ENCODE assay signal across 9 cellular contexts in genomic region chr2:85785027-85785822, GRCh38. TPM values are rescaled to one million over a fixed set of nuclear protein-coding genes. Genes with fewer than 3 reads are reported as not detected.
A peak's percentile ranks its signal among the peaks of the same experiment; 100 is the strongest.
DNase-seq lines count a peak whose midpoint lies in the region; ATAC-seq and TF ChIP-seq lines count a peak whose summit lies in the region.
"Had no signal": no experiment of that assay in that cellular context is flagged by ENCODE, and none has a peak within 500 bp of the region (broad histone marks: within the 10 kb centered on the region; RNA-seq: fewer than 3 reads in every experiment).

No MANE protein-coding gene starts in this region.

- intact Hi-C loops in posterior cingulate gyrus (cut with DNase I), result no loop called here

- H3K4me3 ChIP-seq in fibroblast of lung (replicated peaks in 1 of 4; ENCODE audit: control extremely low read depth in 1 of 4, insufficient read depth in 1 of 4, low read depth in 3 of 4, low read length in 4 of 4), result no peak overlapping the region

- TF ChIP-seq CTCF in fibroblast of lung (conservative IDR thresholded peaks at IDR 0.05 in 1 of 2, IDR thresholded peaks at IDR 0.05 in 1 of 2; ENCODE audit: low read depth in 1 of 2, low read length in 2 of 2), result no peak

- DNase-seq in CD1c-positive myeloid dendritic cell (ENCODE audit: extremely low spot score) (peak; percentile 61), NCI-H1694 treated with DMSO at 0.1 percent for 48 hours (lab: John Stamatoyannopoulos, UW) (peak; percentile 45), fibroblast of lung (ENCODE audit: low read depth in 2 of 2) (peak; percentile 78 to 98), posterior cingulate gyrus (peak in 7 of 10 donors; percentile 49 to 88 (median 66)), T-helper 1 cell (no peak)
- DNase-seq: activated CD4-positive, CD25-positive, alpha-beta regulatory T cell treated with anti-CD3 and anti-CD28 coated beads, Interleukin-2, amount 50 U/mL, for 72 hours had no signal

- H3K4me2 ChIP-seq in fibroblast of lung (ENCODE audit: extremely low read depth, insufficient read depth, low read length), result peak overlapping the region; percentile 54

- peaks cover 15% of the 10 kb centered on the region for H3K4me1 ChIP-seq in fibroblast of lung (ENCODE audit: control insufficient read depth, extremely low read depth, insufficient read depth, low read length)

- no peaks in the 10 kb centered on the region for H3K79me2 ChIP-seq in fibroblast of lung (ENCODE audit: control insufficient read depth, insufficient read depth, low read length)

- no peaks in the 10 kb centered on the region for H4K20me1 ChIP-seq in fibroblast of lung (ENCODE audit: control insufficient read depth, extremely low read depth, insufficient read depth, low read length)

- no peak overlapping the region for H3K9ac ChIP-seq in fibroblast of lung (ENCODE audit: insufficient read depth, low read length)

- no peaks in the 10 kb centered on the region for H3K9me3 ChIP-seq in fibroblast of lung (ENCODE audit: control insufficient read depth, insufficient read depth, low read depth, low read length)

- peak overlapping the region; percentile 83 for H3K27ac ChIP-seq in fibroblast of lung (ENCODE audit: insufficient read depth, low read length)

- no peak overlapping the region for H2AFZ ChIP-seq in fibroblast of lung (ENCODE audit: low read length)

- no peaks in the 10 kb centered on the region for H3K27me3 ChIP-seq in fibroblast of lung (ENCODE audit: control insufficient read depth, insufficient read depth, low read length)

- ATAC-seq in GM19452 (IDR thresholded peaks at IDR 0.05; ENCODE audit: unreplicated experiment) (no peak), HG03460 (IDR thresholded peaks at IDR 0.05; ENCODE audit: unreplicated experiment) (no peak), GM18909 (IDR thresholded peaks at IDR 0.05; ENCODE audit: poor library complexity, unreplicated experiment) (no peak)

- H3K36me3 ChIP-seq in fibroblast of lung (ENCODE audit: control insufficient read depth, insufficient read depth, low read length), result peaks cover 9% of the 10 kb centered on the region

RNA-seq across cellular contexts. Expression of gene ATOH8, which starts 31.4 kb away (rescaled TPM):
- 19.0 and 19.2 TPM in 2 replicates for total RNA-seq in fibroblast of lung
- 5.6 and 7.1 TPM in 2 replicates for polyA plus RNA-seq in fibroblast of lung
- 11.7 and 17.4 TPM in 2 replicates for polyA plus RNA-seq in fibroblast of lung (2012)
- 12.8 and 15.6 TPM in 2 replicates for polyA minus RNA-seq in fibroblast of lung (ENCODE audit: low replicate concordance)

Comparison
In these comparisons a context has a peak if more than half of its experiments do, and no peak if none do; other contexts are left out.
1. DNase-seq: peak in CD1c-positive myeloid dendritic cell (single experiment), NCI-H1694 treated with DMSO at 0.1 percent for 48 hours (single experiment), fibroblast of lung (2 of 2) and posterior cingulate gyrus (7 of 10); none in T-helper 1 cell (0 of 5).